Comparison of ENCODE assay signal across 13 cellular contexts in genomic region chr3:44883999-44884431, GRCh38. TPM values are rescaled to one million over a fixed set of nuclear protein-coding genes. Genes with fewer than 3 reads are reported as not detected.
DNase-seq lines count a peak whose midpoint lies in the region; ATAC-seq and TF ChIP-seq lines count a peak whose summit lies in the region.
"Had no signal": no experiment of that assay in that cellular context is flagged by ENCODE, and none has a peak within 500 bp of the region (broad histone marks: within the 10 kb centered on the region; RNA-seq: fewer than 3 reads in every experiment).

No MANE protein-coding gene starts in this region.

- CTCF ChIA-PET in MCF 10A (lab: Yijun Ruan, JAX): interaction anchor here (0.6 to 3.5 kb wide), 4 partner anchors 17 to 30 kb away, joined by 3 to 13 read pairs (median 3); no protein-coding TSS in a partner anchor

- no peaks in the 10 kb centered on the region for H3K27me3 Mint-ChIP-seq in MCF 10A (ENCODE audit: insufficient read depth, unreplicated experiment)

- H3K27ac Mint-ChIP-seq in MCF 10A (ENCODE audit: low read depth, unreplicated experiment): peak overlapping the region; percentile 98
- H3K27ac Mint-ChIP-seq: activated naive CD4-positive, alpha-beta T cell treated with anti-CD3 and anti-CD28 coated beads, Interleukin-2, amount 50 U/mL, for 72 hours had no signal

- DNase-seq in MCF 10A (ENCODE audit: unreplicated experiment) (peak; percentile 96), breast epithelium (ENCODE audit: low spot score in 2 of 2) (no peak), SW 1271 (lab: John Stamatoyannopoulos, UW) (peak; percentile 40 to 68), foreskin fibroblast (peak; percentile 95 to 96), aorta (no peak), putamen (ENCODE audit: low spot score) (no peak)
- DNase-seq: BE2C, upper lobe of left lung had no signal

- POLR2A ChIA-PET in MCF 10A (lab: Yijun Ruan, JAX): interaction anchor here (0.6 to 3.5 kb wide), 16 partner anchors 10 to 546 kb away, joined by 3 to 36 read pairs (median 4); partner anchors contain the start of genes EXOSC7, KIAA1143, KIF15 and TMEM42

- H3K4me3 ChIP-seq in breast epithelium (no peak overlapping the region), foreskin fibroblast (ENCODE audit: low read depth in 1 of 2, low read length in 2 of 2) (no peak overlapping the region), aorta (ENCODE audit: low read length in 2 of 2) (no peak overlapping the region)
- H3K4me3 ChIP-seq: upper lobe of left lung had no signal

- H3K4me1 ChIP-seq in breast epithelium: no peaks in the 10 kb centered on the region
- no peaks in the 10 kb centered on the region for H3K4me1 ChIP-seq in aorta (ENCODE audit: control insufficient read depth in 1 of 2, insufficient read depth in 2 of 2, low read length in 2 of 2)
- H3K4me1 ChIP-seq: BE2C, upper lobe of left lung had no signal

- H3K9me3 ChIP-seq in breast epithelium: no peaks in the 10 kb centered on the region
- no peaks in the 10 kb centered on the region for H3K9me3 ChIP-seq in aorta (ENCODE audit: control insufficient read depth, low read length)
- H3K9me3 ChIP-seq: BE2C, upper lobe of left lung had no signal

- peak; percentile 30 for ATAC-seq in aorta (ENCODE audit: low FRiP score)
- no peak for ATAC-seq in GM18505 (IDR thresholded peaks at IDR 0.05; ENCODE audit: unreplicated experiment)
- ATAC-seq in HG03097 (IDR thresholded peaks at IDR 0.05; ENCODE audit: low FRiP score, unreplicated experiment): no peak
- ATAC-seq: activated naive CD4-positive, alpha-beta T cell treated with anti-CD3 and anti-CD28 coated beads, Interleukin-2, amount 50 U/mL, for 72 hours had no signal

- 2 to 7% methylated on average over 4 of the region's 4 CpGs for WGBS in aorta, 2 donors

- TF ChIP-seq CTCF in MCF 10A (IDR thresholded peaks at IDR 0.05; ENCODE audit: unreplicated experiment) (no peak), breast epithelium (IDR thresholded peaks at IDR 0.05) (no peak), foreskin fibroblast (IDR thresholded peaks at IDR 0.05; ENCODE audit: low read depth, low read length) (no peak)

- H3K9me3 Mint-ChIP-seq in MCF 10A (ENCODE audit: unreplicated experiment): no peaks in the 10 kb centered on the region
- H3K9me3 Mint-ChIP-seq: activated naive CD4-positive, alpha-beta T cell treated with anti-CD3 and anti-CD28 coated beads, Interleukin-2, amount 50 U/mL, for 72 hours had no signal

- H3K4me1 Mint-ChIP-seq in MCF 10A (ENCODE audit: insufficient read depth, unreplicated experiment): peaks cover 47% of the 10 kb centered on the region

- no peak for TF ChIP-seq POLR2A in breast epithelium (IDR thresholded peaks at IDR 0.05)
- TF ChIP-seq POLR2A in GM18505 (IDR thresholded peaks at IDR 0.05; ENCODE audit: borderline replicate concordance, extremely low read depth, insufficient read depth, insufficient read length): no peak

- peaks cover 7% of the 10 kb centered on the region for H3K36me3 Mint-ChIP-seq in MCF 10A (ENCODE audit: insufficient read depth, unreplicated experiment)
- H3K36me3 Mint-ChIP-seq: activated naive CD4-positive, alpha-beta T cell treated with anti-CD3 and anti-CD28 coated beads, Interleukin-2, amount 50 U/mL, for 72 hours had no signal

- H3K4me3 Mint-ChIP-seq in MCF 10A (ENCODE audit: unreplicated experiment): peak overlapping the region; percentile 30

- H3K36me3 ChIP-seq in breast epithelium (no peaks in the 10 kb centered on the region), aorta (ENCODE audit: control insufficient read depth in 1 of 2, insufficient read depth in 2 of 2, low read length in 1 of 2) (no peaks in the 10 kb centered on the region)
- H3K36me3 ChIP-seq: BE2C, upper lobe of left lung had no signal

- no TSS peak for BruUV-seq in MCF 10A (replicated peaks; lab: Mats Ljungman, UMichigan)

- H3K27me3 ChIP-seq in breast epithelium (no peaks in the 10 kb centered on the region), aorta (ENCODE audit: control insufficient read depth in 1 of 2, insufficient read depth in 2 of 2, low read length in 1 of 2) (no peaks in the 10 kb centered on the region)
- H3K27me3 ChIP-seq: BE2C, upper lobe of left lung had no signal

- intact Hi-C loops in MCF 10A (cut with micrococcal nuclease): loop anchor here (1.0 to 10.0 kb wide), 3 partner anchors 23 to 91 kb away; partner anchors contain the start of genes EXOSC7, TMEM42 and ZDHHC3
- intact Hi-C loops in breast epithelium (cut with DNase I; ENCODE audit: low total_unique reads): no loop called here
- intact Hi-C loops in aorta (cut with DNase I): no loop called here

- no peak overlapping the region for H3K27ac ChIP-seq in breast epithelium
- no peak overlapping the region for H3K27ac ChIP-seq in aorta (ENCODE audit: low read depth in 1 of 2, low read length in 2 of 2)
- H3K27ac ChIP-seq: upper lobe of left lung had no signal

RNA-seq across cellular contexts. Expression of gene TGM4, which starts 9.6 kb away (rescaled TPM):
- total RNA-seq in MCF 10A (2022) (1.1 and 2.5 TPM in 2 replicates), breast epithelium (under 1 TPM in 1 of 3 donors, not detected in 2; 0.16 TPM), aorta (not detected)
- polyA plus RNA-seq in aorta: not detected
- total RNA-seq: activated naive CD4-positive, alpha-beta T cell treated with anti-CD3 and anti-CD28 coated beads, Interleukin-2, amount 50 U/mL, for 72 hours; skeletal muscle tissue; T-helper 2 cell treated with Interferon-gamma antibody and Interleukin-4, amounts not matched to agents 100 ng/mL and 5 ng/mL, for 36 hours; upper lobe of left lung had no signal

RNA-seq across cellular contexts. Expression of gene TMEM42, which starts 22.3 kb away (rescaled TPM):
- 27.6 and 27.8 TPM in 2 replicates for total RNA-seq in MCF 10A (2022)
- 10 to 100 TPM; 12.8 to 28.6 (median 20.3) TPM for total RNA-seq in breast epithelium
- 10 to 100 TPM in 1 of 2 donors, 1 to 10 TPM in 1; 7.9 to 10.6 TPM for total RNA-seq in aorta
- polyA plus RNA-seq in aorta: 10 to 100 TPM; 14.1 to 19.1 TPM

Comparison
In these comparisons a context has a peak if more than half of its experiments do, and no peak if none do; other contexts are left out.
1. DNase-seq: peak in MCF 10A (single experiment), SW 1271 (2 of 2) and foreskin fibroblast (2 of 2); none in breast epithelium (0 of 2), aorta (0 of 2) and putamen (single experiment).